In genomic region chr14:80446356-80446755, GRCh38 we compare ENCODE assay signal across 16 cellular contexts.
"Had no signal": no experiment of that assay in that cellular context is flagged by ENCODE, and none has a peak within 500 bp of the region (broad histone marks: within the 10 kb centered on the region; RNA-seq: fewer than 3 reads in every experiment).

No MANE protein-coding gene starts in this region.

- H3K27ac Mint-ChIP-seq: activated naive CD4-positive, alpha-beta T cell treated with anti-CD3 and anti-CD28 coated beads, Interleukin-2, amount 10 ng/mL, durations not matched to agents 7 days and 5 days; activated T-helper 2 cell treated with anti-CD3 and anti-CD28 coated beads, Interferon-gamma antibody, Interleukin-2, Interleukin-4, amounts not matched to agents 10 μg/mL and 5 μg/mL and 100 μg/mL, durations not matched to agents 14 hours and 24 hours and 36 hours; brain; memory B cell; nephron; stimulated activated naive CD8-positive, alpha-beta T cell treated with anti-CD3 and anti-CD28 coated beads, Interleukin-15, amount 100 ng/mL, for 72 hours had no signal

- H3K4me3 ChIP-seq: adrenal gland, psoas muscle, testis had no signal

- H3K27me3 Mint-ChIP-seq: activated naive CD4-positive, alpha-beta T cell treated with anti-CD3 and anti-CD28 coated beads, Interleukin-2, amount 10 ng/mL, durations not matched to agents 7 days and 5 days; central memory CD8-positive, alpha-beta T cell; memory B cell; stimulated activated naive CD8-positive, alpha-beta T cell treated with anti-CD3 and anti-CD28 coated beads, Interleukin-15, amount 100 ng/mL, for 72 hours had no signal

- H3K4me3 Mint-ChIP-seq: activated naive CD4-positive, alpha-beta T cell treated with anti-CD3 and anti-CD28 coated beads, Interleukin-2, amount 10 ng/mL, durations not matched to agents 7 days and 5 days; brain; central memory CD8-positive, alpha-beta T cell; memory B cell; nephron; stimulated activated naive CD8-positive, alpha-beta T cell treated with anti-CD3 and anti-CD28 coated beads, Interleukin-15, amount 100 ng/mL, for 72 hours had no signal

- H3K36me3 ChIP-seq: adrenal gland had no signal

- H3K27ac ChIP-seq: adrenal gland, foreskin keratinocyte, psoas muscle, testis had no signal

- H3K4me1 Mint-ChIP-seq: activated naive CD4-positive, alpha-beta T cell treated with anti-CD3 and anti-CD28 coated beads, Interleukin-2, amount 10 ng/mL, durations not matched to agents 7 days and 5 days; brain; central memory CD8-positive, alpha-beta T cell; memory B cell; nephron; stimulated activated naive CD8-positive, alpha-beta T cell treated with anti-CD3 and anti-CD28 coated beads, Interleukin-15, amount 100 ng/mL, for 72 hours had no signal

- H3K9me3 ChIP-seq: adrenal gland, psoas muscle, testis had no signal

- H3K27me3 ChIP-seq: adrenal gland, foreskin keratinocyte, testis had no signal

- H3K4me1 ChIP-seq: adrenal gland, foreskin keratinocyte, psoas muscle, testis had no signal

- ATAC-seq: foreskin keratinocyte; left lobe of liver; psoas muscle; stimulated activated naive CD8-positive, alpha-beta T cell treated with anti-CD3 and anti-CD28 coated beads, Interleukin-15, amount 100 ng/mL, for 72 hours had no signal

- H3K36me3 Mint-ChIP-seq: activated naive CD4-positive, alpha-beta T cell treated with anti-CD3 and anti-CD28 coated beads, Interleukin-2, amount 10 ng/mL, durations not matched to agents 7 days and 5 days; memory B cell had no signal

- DNase-seq: activated CD4-positive, CD25-positive, alpha-beta regulatory T cell; activated naive CD4-positive, alpha-beta T cell treated with anti-CD3 and anti-CD28 coated beads, Interleukin-2, amount 10 ng/mL, durations not matched to agents 7 days and 5 days; adrenal gland; effector memory CD4-positive, alpha-beta T cell; foreskin keratinocyte; head of caudate nucleus; psoas muscle; stimulated activated CD4-positive, alpha-beta T cell treated with anti-CD3 and anti-CD28 coated beads, Interleukin-4, amount 100 ng/mL, for 24 hours; stimulated activated naive CD8-positive, alpha-beta T cell treated with anti-CD3 and anti-CD28 coated beads, Interleukin-15, amount 100 ng/mL, for 72 hours; testis had no signal
